Comparison of ENCODE assay signal across 1 cellular context in genomic region chr2:62473428-62473827, GRCh38.
TF ChIP-seq lines count a peak whose summit lies in the region.

No MANE protein-coding gene starts in this region.

TF ChIP-seq in IMR-90, 13 proteins besides CTCF, POLR2A, EP300 and RAD21 (continued from another document):
- no peak for TF ChIP-seq BHLHE40 (IDR thresholded peaks at IDR 0.05; ENCODE audit: low read depth, low read length)
- TF ChIP-seq CEBPB (IDR thresholded peaks at IDR 0.05; ENCODE audit: low read depth, low read length): no peak
- no peak for TF ChIP-seq MXI1 (IDR thresholded peaks at IDR 0.05; ENCODE audit: borderline replicate concordance, low read depth, low read length)
- no peak for TF ChIP-seq RCOR1 (IDR thresholded peaks at IDR 0.05; ENCODE audit: insufficient replicate concordance, low read length)
